ENCODE assay signal across 1 cellular context in the genomic region with DNA sequence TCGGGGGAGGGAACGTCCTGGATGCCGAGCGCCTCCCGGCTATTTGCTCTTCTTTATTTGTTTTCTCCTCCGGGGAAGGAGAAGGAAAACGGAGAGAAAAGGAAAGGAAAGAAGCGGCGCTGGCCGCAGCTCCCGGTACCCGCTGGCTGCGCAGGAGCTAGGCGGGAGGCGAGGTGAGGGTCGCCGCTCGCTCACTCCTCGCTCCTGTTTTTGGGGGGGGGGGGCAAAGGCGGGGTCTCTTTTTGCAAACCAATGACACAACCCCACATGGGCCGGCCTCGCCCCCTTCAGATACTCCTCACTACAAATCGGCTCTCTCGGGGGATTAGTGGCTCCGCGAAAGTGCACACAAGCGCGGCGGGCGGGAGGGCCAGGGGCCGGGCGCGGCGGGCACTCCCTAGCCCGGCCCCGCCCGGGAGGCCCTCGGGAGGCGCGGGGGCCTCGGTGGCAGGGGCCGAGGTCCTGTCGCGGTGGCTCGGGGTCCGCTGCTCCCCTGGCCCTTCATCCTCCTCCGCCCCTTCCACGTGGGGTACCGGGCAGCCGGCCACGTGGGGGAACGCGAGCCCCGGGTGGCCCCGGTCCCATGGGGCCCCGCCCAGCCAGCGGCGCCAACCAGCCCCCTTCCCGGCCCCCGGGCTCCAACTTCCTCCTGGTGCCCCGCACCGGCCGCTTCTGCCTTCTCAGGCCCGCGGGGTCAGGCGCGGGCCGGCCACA.
A peak's percentile ranks its signal among the peaks of the same experiment; 100 is the strongest.
TF ChIP-seq lines count a peak whose summit lies in the region.

No MANE protein-coding gene starts in this region.

TF ChIP-seq in K562, 482 proteins besides CTCF, POLR2A, EP300 and RAD21 (continued from another document):
- no peak for TF ChIP-seq THRA (IDR thresholded peaks at IDR 0.05)
- TF ChIP-seq ZBTB11 (CRISPR knock-in tag; IDR thresholded peaks at IDR 0.05) = 0 out of 6 replicates have a peak, but pooled peaks of 1 of the 3 experiments have one; percentile 33
- TF ChIP-seq CCNT2 (IDR thresholded peaks at IDR 0.05; ENCODE audit: borderline replicate concordance, extremely low read depth, insufficient read length, low read depth, low read length) = peak; percentile 73
- TF ChIP-seq PCBP2 (IDR thresholded peaks at IDR 0.05; ENCODE audit: low read depth, low read length, poor library complexity, severe bottlenecking) = no peak
- 0 out of 2 replicates have a peak, but pooled peaks have one; percentile 53 for TF ChIP-seq GATAD2B (IDR thresholded peaks at IDR 0.05; ENCODE audit: borderline replicate concordance)
- TF ChIP-seq, protein P1, sequence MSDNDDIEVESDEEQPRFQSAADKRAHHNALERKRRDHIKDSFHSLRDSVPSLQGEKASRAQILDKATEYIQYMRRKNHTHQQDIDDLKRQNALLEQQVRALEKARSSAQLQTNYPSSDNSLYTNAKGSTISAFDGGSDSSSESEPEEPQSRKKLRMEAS (CRISPR knock-in tag; IDR thresholded peaks at IDR 0.05) = peak; percentile 78
- 0 out of 2 replicates have a peak, but pooled peaks have one; percentile 64 for TF ChIP-seq CXXC5 (CRISPR knock-in tag; IDR thresholded peaks at IDR 0.05)
- peak; percentile 76 for TF ChIP-seq RBFOX2 (IDR thresholded peaks at IDR 0.05; ENCODE audit: low read depth, low read length)
- 0 out of 2 replicates have a peak, but pooled peaks have one; percentile 51 for TF ChIP-seq GABPB1 (CRISPR knock-in tag; IDR thresholded peaks at IDR 0.05)
- peak; percentile 48 to 86; a peak in 1 of 4 replicates for TF ChIP-seq UBTF (IDR thresholded peaks at IDR 0.05; ENCODE audit: borderline replicate concordance in 1 of 2, low read depth in 2 of 2, low read length in 2 of 2)
- TF ChIP-seq, protein P2, sequence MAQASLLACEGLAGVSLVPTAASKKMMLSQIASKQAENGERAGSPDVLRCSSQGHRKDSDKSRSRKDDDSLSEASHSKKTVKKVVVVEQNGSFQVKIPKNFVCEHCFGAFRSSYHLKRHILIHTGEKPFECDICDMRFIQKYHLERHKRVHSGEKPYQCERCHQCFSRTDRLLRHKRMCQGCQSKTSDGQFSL (CRISPR knock-in tag; IDR thresholded peaks at IDR 0.05) = peak; percentile 57
- TF ChIP-seq, protein P2 (tag; IDR thresholded peaks at IDR 0.05) = no peak
- 0 out of 2 replicates have a peak, but pooled peaks have one; percentile 14 for TF ChIP-seq ELF1 (tag; IDR thresholded peaks at IDR 0.05)
- TF ChIP-seq, protein P3, sequence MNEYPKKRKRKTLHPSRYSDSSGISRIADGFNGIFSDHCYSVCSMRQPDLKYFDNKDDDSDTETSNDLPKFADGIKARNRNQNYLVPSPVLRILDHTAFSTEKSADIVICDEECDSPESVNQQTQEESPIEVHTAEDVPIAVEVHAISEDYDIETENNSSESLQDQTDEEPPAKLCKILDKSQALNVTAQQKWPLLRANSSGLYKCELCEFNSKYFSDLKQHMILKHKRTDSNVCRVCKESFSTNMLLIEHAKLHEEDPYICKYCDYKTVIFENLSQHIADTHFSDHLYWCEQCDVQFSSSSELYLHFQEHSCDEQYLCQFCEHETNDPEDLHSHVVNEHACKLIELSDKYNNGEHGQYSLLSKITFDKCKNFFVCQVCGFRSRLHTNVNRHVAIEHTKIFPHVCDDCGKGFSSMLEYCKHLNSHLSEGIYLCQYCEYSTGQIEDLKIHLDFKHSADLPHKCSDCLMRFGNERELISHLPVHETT (CRISPR knock-in tag; conservative IDR thresholded peaks at IDR 0.05 in 1 of 2, IDR thresholded peaks at IDR 0.05 in 1 of 2) = peak in 1 of 2 experiments; percentile 68; a peak in 2 of 4 replicates
- TF ChIP-seq ZBTB1 (CRISPR knock-in tag; IDR thresholded peaks at IDR 0.05; ENCODE audit: borderline replicate concordance, low read depth) = peak; percentile 49; the same call in 1 of the 2 replicates
- no peak for TF ChIP-seq CHD2 (IDR thresholded peaks at IDR 0.05; ENCODE audit: low read depth, low read length)
- 0 out of 2 replicates have a peak, but pooled peaks have one; percentile 15 for TF ChIP-seq SPI1 (IDR thresholded peaks at IDR 0.05; ENCODE audit: borderline replicate concordance, low read depth, low read length)
- TF ChIP-seq SMAD4 (CRISPR knock-in tag; conservative IDR thresholded peaks at IDR 0.05) = 0 out of 2 replicates have a peak, but pooled peaks have one; percentile 17
- peak in 1 of 2 experiments; percentile 44 for TF ChIP-seq E2F6 (IDR thresholded peaks at IDR 0.05; ENCODE audit: borderline replicate concordance in 1 of 2, extremely low read depth in 1 of 2, insufficient read depth in 1 of 2, insufficient read length in 1 of 2, low read depth in 1 of 2, low read length in 1 of 2, poor library complexity in 1 of 2, severe bottlenecking in 1 of 2)
- TF ChIP-seq MAZ (CRISPR knock-in tag; conservative IDR thresholded peaks at IDR 0.05 in 1 of 2, IDR thresholded peaks at IDR 0.05 in 1 of 2) = peak; percentile 71 to 89; a peak in 3 of 4 replicates
- no peak for TF ChIP-seq ATF1 (CRISPR knock-in tag; IDR thresholded peaks at IDR 0.05)
- peak; percentile 24; the same call in 1 of the 2 replicates for TF ChIP-seq ATF1 (tag; IDR thresholded peaks at IDR 0.05)
- TF ChIP-seq BCL6 (CRISPR knock-in tag; IDR thresholded peaks at IDR 0.05) = no peak
- TF ChIP-seq TARDBP (IDR thresholded peaks at IDR 0.05) = peak; percentile 38; the same call in 1 of the 2 replicates
- TF ChIP-seq MBD1 (CRISPR knock-in tag; IDR thresholded peaks at IDR 0.05) = no peak
- no peak for TF ChIP-seq CBX3 (IDR thresholded peaks at IDR 0.05; ENCODE audit: borderline replicate concordance in 1 of 2, low read length in 2 of 2)
- peak; percentile 46; the same call in 1 of the 2 replicates for TF ChIP-seq MYC (IDR thresholded peaks at IDR 0.05; ENCODE audit: low read depth, low read length)
- TF ChIP-seq MYC (CRISPR knock-in tag; IDR thresholded peaks at IDR 0.05; ENCODE audit: borderline replicate concordance, low read depth) = no peak
- TF ChIP-seq ZBTB7A (IDR thresholded peaks at IDR 0.05; ENCODE audit: borderline replicate concordance, control insufficient read depth, low read depth, low read length) = peak; percentile 72; the same call in 1 of the 2 replicates
- TF ChIP-seq CTBP1 (IDR thresholded peaks at IDR 0.05; ENCODE audit: borderline replicate concordance) = peak; percentile 64
- TF ChIP-seq HDAC1 (IDR thresholded peaks at IDR 0.05) = peak in 1 of 2 experiments; percentile 54; a peak in 2 of 4 replicates
- TF ChIP-seq ZNF324 (CRISPR knock-in tag; IDR thresholded peaks at IDR 0.05) = no peak
